ENCODE assay signal across 9 cellular contexts in the genomic region with DNA sequence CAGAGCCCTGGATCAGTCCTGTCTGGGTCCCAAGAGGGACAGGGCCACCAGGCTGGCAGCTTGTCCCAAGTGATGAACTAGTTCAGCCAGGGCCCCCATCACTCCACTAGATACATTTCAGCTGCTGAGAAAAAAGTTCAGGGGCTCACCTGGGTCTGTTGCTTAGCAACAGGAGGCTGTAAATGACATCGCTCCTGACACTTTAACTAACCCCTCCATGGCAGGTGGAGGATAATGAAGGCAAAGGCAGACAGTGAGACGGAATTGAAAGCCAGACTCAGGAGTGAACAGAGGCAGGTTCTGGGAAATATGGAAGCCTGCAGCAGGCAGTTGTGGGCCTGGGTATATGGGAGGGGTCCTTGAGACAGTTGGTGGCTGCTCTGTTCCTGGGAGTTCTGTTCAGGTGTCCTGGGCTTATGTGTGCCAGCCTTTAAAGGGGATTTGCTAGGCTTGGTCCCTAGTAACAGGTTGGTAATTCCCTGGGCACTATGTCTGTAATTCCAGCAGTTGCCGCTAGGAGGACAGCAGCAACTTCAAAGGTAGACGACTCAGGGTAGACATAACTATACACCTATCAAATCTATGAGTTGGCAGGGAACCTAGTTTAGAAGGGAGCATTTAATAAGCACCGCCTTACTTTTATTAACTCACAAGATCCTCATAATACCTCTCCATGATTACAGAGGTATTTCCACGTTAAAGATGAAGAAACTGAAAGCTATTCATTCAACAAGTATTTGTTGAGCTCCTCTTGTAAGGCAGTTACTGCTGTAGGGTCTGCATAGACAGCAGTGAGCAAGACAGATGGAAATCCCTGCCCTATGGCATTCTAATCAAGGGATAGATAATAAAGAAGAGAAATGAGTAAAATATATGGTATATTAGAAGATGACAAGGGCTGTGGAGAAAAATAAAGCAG.
DNase-seq lines count a peak whose midpoint lies in the region; ATAC-seq and TF ChIP-seq lines count a peak whose summit lies in the region.
"Had no signal": no experiment of that assay in that cellular context is flagged by ENCODE, and none has a peak within 500 bp of the region (broad histone marks: within the 10 kb centered on the region; RNA-seq: fewer than 3 reads in every experiment).

No MANE protein-coding gene starts in this region.

- no peak overlapping the region for H3K4me3 ChIP-seq in GM06990 (replicated peaks; ENCODE audit: low read depth, low read length)
- no peak overlapping the region for H3K4me3 ChIP-seq in parathyroid adenoma (ENCODE audit: low read depth, low read length)

- H3K36me3 Mint-ChIP-seq in effector memory CD8-positive, alpha-beta T cell (ENCODE audit: insufficient read depth): no peaks in the 10 kb centered on the region

- H3K27me3 Mint-ChIP-seq in effector memory CD8-positive, alpha-beta T cell: peaks cover 59 to 60% of the 10 kb centered on the region in 2 donors

- no peaks in the 10 kb centered on the region; the same call in 1 of the 2 replicates for H3K27me3 ChIP-seq in GM06990 (replicated peaks; ENCODE audit: control insufficient read depth, insufficient read depth, low read length)
- H3K27me3 ChIP-seq in parathyroid adenoma (ENCODE audit: control insufficient read depth, insufficient read depth, low read length): no peaks in the 10 kb centered on the region

- DNase-seq in GM06990 (ENCODE audit: extremely low read depth, insufficient read length) (no peak), NCI-H1417 (lab: John Stamatoyannopoulos, UW) (peak; percentile 72 to 89 (median 80)), NCI-H1092 treated with DMSO at 0.1 percent for 48 hours (lab: John Stamatoyannopoulos, UW) (no peak), H4 (ENCODE audit: low spot score) (no peak)
- peak; percentile 80 for DNase-seq in activated CD4-positive, alpha-beta T cell treated with anti-CD3 and anti-CD28 coated beads for 48 hours
- peak; percentile 41 to 46 (median 44) for DNase-seq in effector memory CD8-positive, alpha-beta T cell

- TF ChIP-seq CTCF in GM06990 (IDR thresholded peaks at IDR 0.05; ENCODE audit: insufficient read depth, low read length, poor library complexity, severe bottlenecking) (peak; percentile 75), parathyroid adenoma (IDR thresholded peaks at IDR 0.05) (peak; percentile 58)

- ATAC-seq in effector memory CD8-positive, alpha-beta T cell (replicated peaks): peak; percentile 54
- ATAC-seq in HG02763 (IDR thresholded peaks at IDR 0.05; ENCODE audit: unreplicated experiment): no peak

- H3K4me1 Mint-ChIP-seq in effector memory CD8-positive, alpha-beta T cell (ENCODE audit: low read depth in 2 of 2): no peaks in the 10 kb centered on the region

- H3K9me3 Mint-ChIP-seq in effector memory CD8-positive, alpha-beta T cell: no peaks in the 10 kb centered on the region
- H3K9me3 Mint-ChIP-seq: T-helper 1 cell treated with Interleukin-12 subunit alpha and Interleukin-12 subunit beta and Interleukin-4 antibody, amounts not matched to agents 30 μg/mL and 1 μg/mL, for 36 hours had no signal

- H3K4me1 ChIP-seq in parathyroid adenoma: no peaks in the 10 kb centered on the region

- no peak overlapping the region for H3K27ac ChIP-seq in parathyroid adenoma

- H3K4me2 ChIP-seq in parathyroid adenoma (ENCODE audit: low read length): no peak overlapping the region

- no peaks in the 10 kb centered on the region for H3K79me2 ChIP-seq in parathyroid adenoma

- H3K27ac Mint-ChIP-seq in effector memory CD8-positive, alpha-beta T cell: no peak overlapping the region
- H3K27ac Mint-ChIP-seq: T-helper 1 cell treated with Interleukin-12 subunit alpha and Interleukin-12 subunit beta and Interleukin-4 antibody, amounts not matched to agents 30 μg/mL and 1 μg/mL, for 36 hours had no signal

- H3K9me3 ChIP-seq in parathyroid adenoma (ENCODE audit: control insufficient read depth, low read length): no peaks in the 10 kb centered on the region

- H2AFZ ChIP-seq in parathyroid adenoma: no peak overlapping the region

- H3K9ac ChIP-seq in parathyroid adenoma: no peak overlapping the region

- H3K36me3 ChIP-seq in GM06990 (ENCODE audit: control insufficient read depth, insufficient read depth, low read length): no peaks in the 10 kb centered on the region
- no peaks in the 10 kb centered on the region for H3K36me3 ChIP-seq in parathyroid adenoma (ENCODE audit: control insufficient read depth, insufficient read depth, low read length)

- H3K4me3 Mint-ChIP-seq in effector memory CD8-positive, alpha-beta T cell: no peak overlapping the region
- H3K4me3 Mint-ChIP-seq: T-helper 1 cell treated with Interleukin-12 subunit alpha and Interleukin-12 subunit beta and Interleukin-4 antibody, amounts not matched to agents 30 μg/mL and 1 μg/mL, for 36 hours had no signal

Comparison
In these comparisons a context has a peak if more than half of its experiments do, and no peak if none do; other contexts are left out.
1. DNase-seq: peak in NCI-H1417 (3 of 3), activated CD4-positive, alpha-beta T cell treated with anti-CD3 and anti-CD28 coated beads for 48 hours (single experiment) and effector memory CD8-positive, alpha-beta T cell (3 of 3); none in GM06990 (single experiment), NCI-H1092 treated with DMSO at 0.1 percent for 48 hours (single experiment) and H4 (single experiment).